22 cellular contexts compared by ENCODE assay signal in genomic region chr4:183201331-183201730, GRCh38.
DNase-seq lines count a peak whose midpoint lies in the region; ATAC-seq, FAIRE-seq and TF ChIP-seq lines count a peak whose summit lies in the region.
"Had no signal": no experiment of that assay in that cellular context is flagged by ENCODE, and none has a peak within 500 bp of the region (broad histone marks: within the 10 kb centered on the region; RNA-seq: fewer than 3 reads in every experiment).

No MANE protein-coding gene starts in this region.

- no peak for FAIRE-seq in astrocyte (lab: Jason Lieb, UNC)
- FAIRE-seq in GM19239 (lab: Jason Lieb, UNC), result no peak

- H3K4me3 ChIP-seq in astrocyte (ENCODE audit: insufficient read depth, low read depth, low read length) (no peak overlapping the region), dorsolateral prefrontal cortex (no peak overlapping the region)
- H3K4me3 ChIP-seq: upper lobe of left lung had no signal

- peaks cover 6% of the 10 kb centered on the region for H3K4me1 Mint-ChIP-seq in astrocyte (ENCODE audit: low read depth, unreplicated experiment)
- no peaks in the 10 kb centered on the region for H3K4me1 Mint-ChIP-seq in activated T-cell treated with anti-CD3 and anti-CD28 coated beads, Interleukin-2, amount 50 U/mL, for 72 hours (ENCODE audit: low read depth)
- H3K4me1 Mint-ChIP-seq: CD4-positive, CD25-positive, alpha-beta regulatory T cell; naive B cell had no signal

- no peak overlapping the region for H3K9ac ChIP-seq in astrocyte (ENCODE audit: low read length)
- H3K9ac ChIP-seq: KMS-11 had no signal

- no peak for TF ChIP-seq CTCF in astrocyte (IDR thresholded peaks at IDR 0.05; ENCODE audit: insufficient read depth, low read depth, low read length)
- TF ChIP-seq CTCF in dorsolateral prefrontal cortex (IDR thresholded peaks at IDR 0.05 in 54 of 56, conservative IDR thresholded peaks at IDR 0.05 in 2 of 56; ENCODE audit: low read depth in 1 of 56, partially characterized antibody in 56 of 56), result no peak

- no peak overlapping the region for H2AFZ ChIP-seq in astrocyte (ENCODE audit: low read depth, low read length)

- H3K27ac ChIP-seq in astrocyte (ENCODE audit: low read depth, low read length) (peak overlapping the region; percentile 15), dorsolateral prefrontal cortex (no peak overlapping the region)
- H3K27ac ChIP-seq: KMS-11, upper lobe of left lung had no signal

- ATAC-seq in activated T-cell treated with anti-CD3 and anti-CD28 coated beads, Interleukin-2, amount 50 U/mL, for 72 hours (replicated peaks in 1 of 2), result no peak
- ATAC-seq: stimulated activated naive CD8-positive, alpha-beta T cell treated with anti-CD3 and anti-CD28 coated beads, Interleukin-15, Interleukin-2, amounts not matched to agents 100 U/mL and 50 U/mL, for 24 hours had no signal

- peaks cover 2% of the 10 kb centered on the region for H3K36me3 Mint-ChIP-seq in astrocyte (ENCODE audit: low read depth, unreplicated experiment)
- no peaks in the 10 kb centered on the region for H3K36me3 Mint-ChIP-seq in activated T-cell treated with anti-CD3 and anti-CD28 coated beads, Interleukin-2, amount 50 U/mL, for 72 hours (ENCODE audit: insufficient read depth in 2 of 2)
- H3K36me3 Mint-ChIP-seq: naive B cell had no signal

- DNase-seq in HCEC 1CT (peak; percentile 64), astrocyte (ENCODE audit: low read depth) (peak; percentile 70), fibroblast of the conjunctiva (ENCODE audit: low read depth) (peak; percentile 22), smooth muscle cell of the brain vasculature (ENCODE audit: low read depth, low spot score) (peak; percentile 28), GM19239 (ENCODE audit: insufficient read length, low spot score) (no peak), dorsolateral prefrontal cortex (no peak), DMS 273 (lab: John Stamatoyannopoulos, UW; ENCODE audit: unreplicated experiment) (no peak)
- DNase-seq in activated T-cell treated with anti-CD3 and anti-CD28 coated beads, Interleukin-2, amount 50 U/mL, for 72 hours, result no peak
- DNase-seq: activated effector memory CD4-positive, alpha-beta T cell treated with Interleukin-2 at 50 U/mL for 16 hours; aorta; CD4-positive, CD25-positive, alpha-beta regulatory T cell; dermis blood vessel endothelial cell; foreskin melanocyte; naive B cell; NCI-H1436 treated with DMSO at 0.1 percent for 48 hours; NCI-H2227 treated with DMSO at 0.1 percent for 48 hours; Right ventricle myocardium superior; stimulated activated naive CD8-positive, alpha-beta T cell treated with anti-CD3 and anti-CD28 coated beads, Interleukin-15, Interleukin-2, amounts not matched to agents 100 U/mL and 50 U/mL, for 24 hours; upper lobe of left lung had no signal

- no peak overlapping the region for H3K4me3 Mint-ChIP-seq in astrocyte (ENCODE audit: unreplicated experiment)
- H3K4me3 Mint-ChIP-seq in activated T-cell treated with anti-CD3 and anti-CD28 coated beads, Interleukin-2, amount 50 U/mL, for 72 hours, result no peak overlapping the region
- H3K4me3 Mint-ChIP-seq: CD4-positive, CD25-positive, alpha-beta regulatory T cell; naive B cell; T-helper 2 cell treated with Interferon-gamma antibody and Interleukin-4, amounts not matched to agents 5 μg/mL and 100 μg/mL, for 36 hours had no signal

- intact Hi-C loops in dorsolateral prefrontal cortex (cut with DNase I), result no loop called here

- H3K79me2 ChIP-seq in astrocyte (ENCODE audit: insufficient read depth, low read length), result peaks cover 24% of the 10 kb centered on the region

- H3K36me3 ChIP-seq in astrocyte (ENCODE audit: insufficient read depth, low read length), result no peaks in the 10 kb centered on the region
- H3K36me3 ChIP-seq: upper lobe of left lung had no signal

- H3K27me3 ChIP-seq in astrocyte (ENCODE audit: insufficient read depth, low read length) (no peaks in the 10 kb centered on the region), dorsolateral prefrontal cortex (no peaks in the 10 kb centered on the region)
- H3K27me3 ChIP-seq: upper lobe of left lung had no signal

- H4K20me1 ChIP-seq in astrocyte (ENCODE audit: insufficient read depth, low read length), result peaks cover 10% of the 10 kb centered on the region

- no peaks in the 10 kb centered on the region for H3K9me3 Mint-ChIP-seq in astrocyte (ENCODE audit: unreplicated experiment)
- no peaks in the 10 kb centered on the region for H3K9me3 Mint-ChIP-seq in activated T-cell treated with anti-CD3 and anti-CD28 coated beads, Interleukin-2, amount 50 U/mL, for 72 hours
- H3K9me3 Mint-ChIP-seq: T-helper 2 cell treated with Interferon-gamma antibody and Interleukin-4, amounts not matched to agents 5 μg/mL and 100 μg/mL, for 36 hours had no signal

- no peak overlapping the region for H3K4me2 ChIP-seq in astrocyte (ENCODE audit: low read length)
- H3K4me2 ChIP-seq: KMS-11 had no signal

- H3K27ac Mint-ChIP-seq in astrocyte (ENCODE audit: unreplicated experiment), result no peak overlapping the region
- H3K27ac Mint-ChIP-seq in activated T-cell treated with anti-CD3 and anti-CD28 coated beads, Interleukin-2, amount 50 U/mL, for 72 hours, result no peak overlapping the region
- H3K27ac Mint-ChIP-seq: naive B cell; progenitor cell of endocrine pancreas; T-helper 2 cell treated with Interferon-gamma antibody and Interleukin-4, amounts not matched to agents 5 μg/mL and 100 μg/mL, for 36 hours had no signal

- H3K4me1 ChIP-seq in astrocyte (ENCODE audit: insufficient read depth, low read length), result peaks cover 13% of the 10 kb centered on the region

- no peaks in the 10 kb centered on the region for H3K27me3 Mint-ChIP-seq in astrocyte (ENCODE audit: low read depth, unreplicated experiment)
- H3K27me3 Mint-ChIP-seq in activated T-cell treated with anti-CD3 and anti-CD28 coated beads, Interleukin-2, amount 50 U/mL, for 72 hours (ENCODE audit: low read depth), result no peaks in the 10 kb centered on the region
- H3K27me3 Mint-ChIP-seq: progenitor cell of endocrine pancreas had no signal

- H3K9me3 ChIP-seq in astrocyte (ENCODE audit: insufficient read depth, low read depth, low read length), result no peaks in the 10 kb centered on the region
- H3K9me3 ChIP-seq: upper lobe of left lung had no signal

Comparison
In these comparisons a context has a peak if more than half of its experiments do, and no peak if none do; other contexts are left out.
1. DNase-seq: peak in HCEC 1CT (single experiment), astrocyte (single experiment), fibroblast of the conjunctiva (single experiment) and smooth muscle cell of the brain vasculature (single experiment); none in GM19239 (single experiment), dorsolateral prefrontal cortex (0 of 10), DMS 273 (single experiment) and activated T-cell treated with anti-CD3 and anti-CD28 coated beads, Interleukin-2, amount 50 U/mL, for 72 hours (0 of 2).